In genomic region chr22:30575859-30576258, GRCh38 we compare ENCODE assay signal across 15 cellular contexts. TPM values are rescaled to one million over a fixed set of nuclear protein-coding genes. Genes with fewer than 3 reads are reported as not detected.
DNase-seq lines count a peak whose midpoint lies in the region; ATAC-seq, FAIRE-seq and TF ChIP-seq lines count a peak whose summit lies in the region.
"Had no signal": no experiment of that assay in that cellular context is flagged by ENCODE, and none has a peak within 500 bp of the region (broad histone marks: within the 10 kb centered on the region; RNA-seq: fewer than 3 reads in every experiment).

No MANE protein-coding gene starts in this region.

- no peak overlapping the region for H3T11ph ChIP-seq in H9 (ENCODE audit: low read length)

- H3K4me1 Mint-ChIP-seq in nephron (peaks cover 9% of the 10 kb centered on the region), H9 (peaks cover 11 to 21% of the 10 kb centered on the region in 2 experiments)

- H3K36me3 ChIP-seq in K562 (ENCODE audit: control insufficient read depth, insufficient read depth, low read length): peaks cover 55% of the 10 kb centered on the region; the same call in 1 of the 3 replicates

- H2BK5ac ChIP-seq in H9 (ENCODE audit: insufficient read length, low read length): no peak overlapping the region

- no peak overlapping the region for H3K56ac ChIP-seq in H9 (ENCODE audit: insufficient read length, low read depth, low read length)

- H3K27me3 ChIP-seq in K562 (ENCODE audit: control insufficient read depth in 2 of 2, insufficient read depth in 2 of 2, low read length in 2 of 2) (peaks cover 0 to 4% of the 10 kb centered on the region in 2 experiments; a peak in 2 of 5 replicates), H9 (ENCODE audit: insufficient read depth, low read length) (no peaks in the 10 kb centered on the region)
- H3K27me3 ChIP-seq: hepatocyte had no signal

- in situ Hi-C loops in K562 (cut with MboI) (no loop called here), GM13977 (cut with MboI; ENCODE audit: low pct_unique_long_range_greater_than_20kb, low sequenced_read_pairs, unreplicated experiment) (no loop called here)

- H2AFZ ChIP-seq in K562 (ENCODE audit: low read depth, low read length) (no peak overlapping the region), H9 (ENCODE audit: low read length) (no peak overlapping the region)
- H2AFZ ChIP-seq: hepatocyte had no signal

- no peak for FAIRE-seq in K562 (lab: Jason Lieb, UNC)
- FAIRE-seq: GM19239, HTR-8/SVneo had no signal

- no peak overlapping the region for H4K5ac ChIP-seq in H9 (ENCODE audit: insufficient read length, low read depth, low read length)

- 89% methylated on average over 12 of the region's 15 CpGs for WGBS in K562 (ENCODE audit: insufficient coverage, low coverage, missing lambda C conversion rate)
- no CpG with 5 or more reads among the region's 15 CpGs for WGBS in H9 (ENCODE audit: extremely low coverage, insufficient read length, low lambda C conversion rate)

- TF ChIP-seq EP300 in K562 (IDR thresholded peaks at IDR 0.05; ENCODE audit: low read length): no peak

- TF ChIP-seq RAD21 in K562 (CRISPR knock-in tag; conservative IDR thresholded peaks at IDR 0.05 in 1 of 2, IDR thresholded peaks at IDR 0.05 in 1 of 2): no peak

- no peaks in the 10 kb centered on the region for H3K9me1 ChIP-seq in K562 (ENCODE audit: control insufficient read depth, insufficient read depth, low read length)

- ATAC-seq in K562: no peak

- H3K27ac ChIP-seq in K562 (ENCODE audit: extremely low read depth, low read depth, low read length) (no peak overlapping the region), H9 (ENCODE audit: insufficient read length, low read depth, low read length) (no peak overlapping the region)
- H3K27ac ChIP-seq: hepatocyte had no signal

- H4K8ac ChIP-seq in H9 (replicated peaks; ENCODE audit: insufficient read length, low read depth, low read length): no peak overlapping the region

- H3K9ac ChIP-seq in K562 (ENCODE audit: insufficient read depth in 1 of 2, low read depth in 2 of 2, low read length in 2 of 2) (peak overlapping the region in 1 of 2 experiments; percentile 56; a peak in 1 of 4 replicates), H9 (ENCODE audit: extremely low read depth, insufficient read length, low read length) (no peak overlapping the region)

- no peaks in the 10 kb centered on the region for H3K79me1 ChIP-seq in H9 (ENCODE audit: insufficient read depth, low read depth, low read length, poor library complexity, severe bottlenecking)

- H3K4me1 ChIP-seq in K562 (replicated peaks in 1 of 2; ENCODE audit: control insufficient read depth in 2 of 2, insufficient read depth in 2 of 2, low read length in 2 of 2) (peaks cover 0 to 12% of the 10 kb centered on the region in 2 experiments; a peak in 2 of 5 replicates), H9 (ENCODE audit: insufficient read depth, low read length) (no peaks in the 10 kb centered on the region)

- DNase-seq in A172 (ENCODE audit: low spot score) (peak; percentile 32), K562 (ENCODE audit: extremely low read depth in 1 of 4, low spot score in 3 of 4) (no peak), GM13977 (ENCODE audit: low spot score) (no peak), Kasumi-1 (lab: John Stamatoyannopoulos, UW) (no peak), H9 (no peak)
- DNase-seq: activated T-cell treated with anti-CD3 and anti-CD28 coated beads, Interleukin-2, amount 50 U/mL, for 48 hours; GF-D8; nephron progenitor cell; Right ventricle myocardium superior; stimulated activated naive CD8-positive, alpha-beta T cell treated with anti-CD3 and anti-CD28 coated beads, Interleukin-15, Interleukin-2, amounts not matched to agents 100 U/mL and 50 U/mL, for 24 hours; T-helper 9 cell had no signal

- H2BK20ac ChIP-seq in H9 (ENCODE audit: low read depth, low read length, poor library complexity, severe bottlenecking): no peak overlapping the region

- intact Hi-C loops in K562 (cut with micrococcal nuclease): no loop called here

- H3K14ac ChIP-seq in H9 (ENCODE audit: insufficient read depth, low read length): no peak overlapping the region

- TF ChIP-seq POLR2A in K562 (conservative IDR thresholded peaks at IDR 0.05): 0 out of 2 replicates have a peak, but pooled peaks have one; percentile 9

- H3K36me3 Mint-ChIP-seq in nephron (ENCODE audit: low read depth) (peaks cover 32% of the 10 kb centered on the region), H9 (ENCODE audit: insufficient read depth in 1 of 3, low read depth in 3 of 3) (peaks cover 29 to 54% (median 47%) of the 10 kb centered on the region in 3 experiments; a peak in 6 of 7 replicates)

- H3K27ac Mint-ChIP-seq in nephron (no peak overlapping the region), H9 (no peak overlapping the region)
- H3K27ac Mint-ChIP-seq: nephron progenitor cell had no signal

- H2BK15ac ChIP-seq in H9 (ENCODE audit: low read depth, low read length): no peak overlapping the region

- CTCF ChIA-PET in K562 (lab: Yijun Ruan, JAX; ENCODE audit: low intra/inter-chr PET ratio): no interaction called here

- H3K9me3 Mint-ChIP-seq in nephron (no peaks in the 10 kb centered on the region), H9 (no peaks in the 10 kb centered on the region)
- H3K9me3 Mint-ChIP-seq: nephron progenitor cell had no signal

- H3K27me3 Mint-ChIP-seq in nephron (ENCODE audit: low read depth): peaks cover 21% of the 10 kb centered on the region
- H3K27me3 Mint-ChIP-seq in H9 (ENCODE audit: low read depth): peaks cover 5% of the 10 kb centered on the region

- H3K4me3 ChIP-seq in K562: no peak overlapping the region
- H3K4me3 ChIP-seq: hepatocyte had no signal

- no peak overlapping the region for H2BK12ac ChIP-seq in H9 (ENCODE audit: insufficient read length, low read depth, low read length)

- no peak overlapping the region for H3K18ac ChIP-seq in H9 (ENCODE audit: insufficient read length, low read depth, low read length)

- H3K9me3 ChIP-seq in K562 (replicated peaks; ENCODE audit: control insufficient read depth, insufficient read depth, low read depth, low read length) (no peaks in the 10 kb centered on the region), H9 (ENCODE audit: control insufficient read depth, low read depth, low read length) (no peaks in the 10 kb centered on the region)

- POLR2A ChIA-PET in K562 (lab: Yijun Ruan, JAX): interaction anchor here (0.9 to 3.1 kb wide), 2 partner anchors 8 to 16 kb away, joined by 3 to 11 read pairs; partner anchors contain the start of gene PES1

- H3K4ac ChIP-seq in H9 (ENCODE audit: low read depth, low read length): no peak overlapping the region

- no peaks in the 10 kb centered on the region for H3K79me2 ChIP-seq in K562 (ENCODE audit: control insufficient read depth, insufficient read depth, low read length)
- H3K79me2 ChIP-seq in H9 (ENCODE audit: insufficient read depth, low read length): no peaks in the 10 kb centered on the region
- H3K79me2 ChIP-seq: hepatocyte had no signal

- no TSS peak for BruUV-seq in K562 (replicated peaks; lab: Mats Ljungman, UMichigan)

- peaks cover 7% of the 10 kb centered on the region for H3K23me2 ChIP-seq in H9 (ENCODE audit: insufficient read length, low read depth, low read length, poor library complexity, severe bottlenecking)

- no peaks in the 10 kb centered on the region; the same call in none of the 2 replicates for H4K20me1 ChIP-seq in K562 (replicated peaks; ENCODE audit: control insufficient read depth, insufficient read depth, low read length)
- H4K20me1 ChIP-seq in H9 (ENCODE audit: control insufficient read depth, insufficient read depth, insufficient read length): peaks cover 5% of the 10 kb centered on the region

- TF ChIP-seq CTCF in K562 (IDR thresholded peaks at IDR 0.05 in 2 of 3, conservative IDR thresholded peaks at IDR 0.05 in 1 of 3; ENCODE audit: insufficient read depth in 2 of 3, low read depth in 1 of 3, low read length in 3 of 3) (no peak), nephron (IDR thresholded peaks at IDR 0.05; ENCODE audit: unreplicated experiment in 3 of 3) (no peak), GM13977 (IDR thresholded peaks at IDR 0.05; ENCODE audit: extremely low read depth, insufficient read depth, missing control alignments) (no peak), H9 (conservative IDR thresholded peaks at IDR 0.05) (no peak)

- no peak overlapping the region for H4K91ac ChIP-seq in H9 (ENCODE audit: insufficient read length, low read depth, low read length)

- peak overlapping the region in 2 of 3 experiments; percentile 14 to 79 for H3K4me3 Mint-ChIP-seq in nephron
- peak overlapping the region in 1 of 2 experiments; percentile 86; a peak in 2 of 5 replicates for H3K4me3 Mint-ChIP-seq in H9

- H2BK120ac ChIP-seq in H9 (ENCODE audit: low read depth, low read length, poor library complexity, severe bottlenecking): no peak overlapping the region

- H3K4me2 ChIP-seq in K562 (ENCODE audit: insufficient read depth, low read length) (no peak overlapping the region), H9 (ENCODE audit: insufficient read depth, insufficient read length, low read length) (no peak overlapping the region)

- H2AK5ac ChIP-seq in H9 (ENCODE audit: insufficient read length, low read length): no peak overlapping the region

- no peak overlapping the region for H3K23ac ChIP-seq in H9 (ENCODE audit: insufficient read length, low read depth, low read length)

RNA-seq across cellular contexts. Expression of gene GAL3ST1, which starts 1.4 kb away (rescaled TPM):
- total RNA-seq in A172 (2014; rRNA removed; shearing (Covaris generic)): 0.38 TPM in 1 of 2 replicates, not detected in the other
- 1.4 TPM in 1 of 2 replicates, not detected in the other for total RNA-seq in K562 (2011; cell fraction: chromatin; rRNA removed; ENCODE audit: low replicate concordance)
- total RNA-seq in K562 (2011; cell fraction: nucleolus; rRNA removed): 3.0 and 3.9 TPM in 2 replicates
- 1.5 and 1.6 TPM in 2 replicates for total RNA-seq in K562 (2011; cell fraction: nucleoplasm; rRNA removed)
- 0.45 and 1.3 TPM in 2 replicates for total RNA-seq in K562 (2014; rRNA removed)
- 0.15 TPM in 1 of 2 replicates, not detected in the other for total RNA-seq in K562 (2014; rRNA removed; fragmentation: Illumina TruSeq; extraction: Trizol)
- total RNA-seq in K562 (2015; rRNA removed; fragmentation: Illumina TruSeq; extraction: Trizol): 0.38 and 0.43 TPM in 2 replicates
- total RNA-seq in K562 (2021): 1.5 and 1.6 TPM in 2 replicates
- polyA plus RNA-seq in K562 (2011; rRNA removed): 0.10 and 0.79 TPM in 2 replicates
- 1.1 and 1.7 TPM in 2 replicates for polyA plus RNA-seq in K562 (2011; cell fraction: cytosol; rRNA removed)
- 0.40 and 0.63 TPM in 2 replicates for polyA plus RNA-seq in K562 (2011; cell fraction: nucleus; rRNA removed)
- 0.83 and 2.2 TPM in 2 replicates for polyA plus RNA-seq in K562 (2012)
- 0.22 and 0.72 TPM in 2 replicates for polyA plus RNA-seq in K562 (2014; fragmentation: Illumina TruSeq; extraction: Trizol)
- polyA plus RNA-seq in K562 (2014; fragmentation: Nextera tagmentation; extraction: Ambion mirVana): under 1 TPM in 1 of 2 experiments, not detected in 1; 0.03 TPM
- polyA plus RNA-seq in K562 (2014; rRNA removed): 0.80 and 1.9 TPM in 2 replicates
- polyA minus RNA-seq in K562 (2011; rRNA and poly(A)+ RNA removed): 0.25 TPM in 1 of 2 replicates, not detected in the other
- 1.1 TPM in 1 of 2 replicates, not detected in the other for polyA minus RNA-seq in K562 (2011; cell fraction: cytosol; rRNA and poly(A)+ RNA removed)
- 0.13 and 0.33 TPM in 2 replicates for polyA minus RNA-seq in K562 (2011; cell fraction: nucleus; rRNA and poly(A)+ RNA removed)
- total RNA-seq in H9 (2021): 5.1 TPM in 2 replicates

RNA-seq across cellular contexts. Expression of gene PES1, which starts 15.9 kb away (rescaled TPM):
- 72.1 and 77.8 TPM in 2 replicates for total RNA-seq in A172 (2014; rRNA removed; shearing (Covaris generic))
- 71.4 and 154 TPM in 2 replicates for total RNA-seq in K562 (2011; cell fraction: chromatin; rRNA removed; ENCODE audit: low replicate concordance)
- 93.2 and 100 TPM in 2 replicates for total RNA-seq in K562 (2011; cell fraction: nucleolus; rRNA removed)
- total RNA-seq in K562 (2011; cell fraction: nucleoplasm; rRNA removed): 58.0 and 70.3 TPM in 2 replicates
- total RNA-seq in K562 (2014; rRNA removed) (154 and 158 TPM in 2 replicates), K562 (2014; rRNA removed; fragmentation: Illumina TruSeq; extraction: Trizol) (83.0 and 89.9 TPM in 2 replicates), K562 (2015; rRNA removed; fragmentation: Illumina TruSeq; extraction: Trizol) (117 and 126 TPM in 2 replicates), K562 (2021) (136 and 151 TPM in 2 replicates), H9 (2021) (133 and 140 TPM in 2 replicates)
- polyA plus RNA-seq in K562 (2011; rRNA removed) (85.2 and 95.3 TPM in 2 replicates), K562 (2014; fragmentation: Illumina TruSeq; extraction: Trizol) (117 and 127 TPM in 2 replicates), K562 (2014; fragmentation: Nextera tagmentation; extraction: Ambion mirVana) (1 to 10 TPM; 6.5 to 8.2 TPM), K562 (2014; rRNA removed) (83.8 and 94.3 TPM in 2 replicates)
- 105 and 226 TPM in 2 replicates for polyA plus RNA-seq in K562 (2011; cell fraction: cytosol; rRNA removed)
- polyA plus RNA-seq in K562 (2011; cell fraction: nucleus; rRNA removed): 99.8 and 134 TPM in 2 replicates
- polyA plus RNA-seq in K562 (2012): 61.0 and 83.5 TPM in 2 replicates
- polyA minus RNA-seq in K562 (2011; rRNA and poly(A)+ RNA removed): 104 and 142 TPM in 2 replicates
- polyA minus RNA-seq in K562 (2011; cell fraction: cytosol; rRNA and poly(A)+ RNA removed): 65.7 and 82.8 TPM in 2 replicates
- 48.7 and 75.2 TPM in 2 replicates for polyA minus RNA-seq in K562 (2011; cell fraction: nucleus; rRNA and poly(A)+ RNA removed)

RNA-seq across cellular contexts. Expression of gene SEC14L6, which starts 29.3 kb away (rescaled TPM):
- not detected in 2 replicates for total RNA-seq in A172 (2014; rRNA removed; shearing (Covaris generic))
- total RNA-seq in K562 (2011; cell fraction: chromatin; rRNA removed; ENCODE audit: low replicate concordance): 5.1 and 11.8 TPM in 2 replicates
- 5.3 and 5.5 TPM in 2 replicates for total RNA-seq in K562 (2011; cell fraction: nucleolus; rRNA removed)
- 4.3 and 6.0 TPM in 2 replicates for total RNA-seq in K562 (2011; cell fraction: nucleoplasm; rRNA removed)
- total RNA-seq in K562 (2014; rRNA removed): 1.5 and 1.8 TPM in 2 replicates
- total RNA-seq in K562 (2014; rRNA removed; fragmentation: Illumina TruSeq; extraction: Trizol): 1.9 and 2.0 TPM in 2 replicates
- total RNA-seq in K562 (2015; rRNA removed; fragmentation: Illumina TruSeq; extraction: Trizol): 1.6 and 2.2 TPM in 2 replicates
- 1.6 and 2.6 TPM in 2 replicates for total RNA-seq in K562 (2021)
- 5.0 and 6.1 TPM in 2 replicates for polyA plus RNA-seq in K562 (2011; rRNA removed)
- polyA plus RNA-seq in K562 (2011; cell fraction: cytosol; rRNA removed): 5.1 and 8.0 TPM in 2 replicates
- polyA plus RNA-seq in K562 (2011; cell fraction: nucleus; rRNA removed): 6.2 and 8.4 TPM in 2 replicates
- polyA plus RNA-seq in K562 (2012): 2.1 and 2.8 TPM in 2 replicates
- polyA plus RNA-seq in K562 (2014; fragmentation: Illumina TruSeq; extraction: Trizol): 4.0 and 4.1 TPM in 2 replicates
- under 1 TPM; 0.29 to 0.39 TPM for polyA plus RNA-seq in K562 (2014; fragmentation: Nextera tagmentation; extraction: Ambion mirVana)
- 1.7 and 2.3 TPM in 2 replicates for polyA plus RNA-seq in K562 (2014; rRNA removed)
- 0.99 and 5.1 TPM in 2 replicates for polyA minus RNA-seq in K562 (2011; rRNA and poly(A)+ RNA removed)
- polyA minus RNA-seq in K562 (2011; cell fraction: cytosol; rRNA and poly(A)+ RNA removed): 1.4 and 3.9 TPM in 2 replicates
- 1.4 and 2.3 TPM in 2 replicates for polyA minus RNA-seq in K562 (2011; cell fraction: nucleus; rRNA and poly(A)+ RNA removed)
- total RNA-seq in H9 (2021): 0.46 and 1.1 TPM in 2 replicates
- total RNA-seq: Right ventricle myocardium superior had no signal
- polyA plus RNA-seq: hepatocyte had no signal

RNA-seq across cellular contexts. Expression of gene TCN2, which starts 31.1 kb away (rescaled TPM):
- 6.1 and 6.6 TPM in 2 replicates for total RNA-seq in A172 (2014; rRNA removed; shearing (Covaris generic))
- total RNA-seq in K562 (2011; cell fraction: chromatin; rRNA removed; ENCODE audit: low replicate concordance): 4.2 and 11.1 TPM in 2 replicates
- total RNA-seq in K562 (2011; cell fraction: nucleolus; rRNA removed): 6.1 and 8.5 TPM in 2 replicates
- total RNA-seq in K562 (2011; cell fraction: nucleoplasm; rRNA removed): 4.6 and 5.1 TPM in 2 replicates
- 1.4 and 1.6 TPM in 2 replicates for total RNA-seq in K562 (2014; rRNA removed)
- 1.3 and 1.4 TPM in 2 replicates for total RNA-seq in K562 (2014; rRNA removed; fragmentation: Illumina TruSeq; extraction: Trizol)
- 1.9 and 2.1 TPM in 2 replicates for total RNA-seq in K562 (2015; rRNA removed; fragmentation: Illumina TruSeq; extraction: Trizol)
- 1.4 and 2.0 TPM in 2 replicates for total RNA-seq in K562 (2021)
- polyA plus RNA-seq in K562 (2011; rRNA removed): 1.2 and 1.7 TPM in 2 replicates
- polyA plus RNA-seq in K562 (2011; cell fraction: cytosol; rRNA removed): 1.7 and 4.4 TPM in 2 replicates
- polyA plus RNA-seq in K562 (2011; cell fraction: nucleus; rRNA removed): 1.0 and 1.9 TPM in 2 replicates
- polyA plus RNA-seq in K562 (2012): 3.4 and 5.8 TPM in 2 replicates
- polyA plus RNA-seq in K562 (2014; fragmentation: Illumina TruSeq; extraction: Trizol): 2.5 and 2.7 TPM in 2 replicates
- polyA plus RNA-seq in K562 (2014; fragmentation: Nextera tagmentation; extraction: Ambion mirVana): 1 to 10 TPM; 4.8 to 5.4 TPM
- 0.88 and 1.5 TPM in 2 replicates for polyA plus RNA-seq in K562 (2014; rRNA removed)
- polyA minus RNA-seq in K562 (2011; rRNA and poly(A)+ RNA removed): 0.63 and 1.9 TPM in 2 replicates
- 2.4 TPM in 1 of 2 replicates, not detected in the other for polyA minus RNA-seq in K562 (2011; cell fraction: cytosol; rRNA and poly(A)+ RNA removed)
- polyA minus RNA-seq in K562 (2011; cell fraction: nucleus; rRNA and poly(A)+ RNA removed): 0.78 and 1.8 TPM in 2 replicates
- total RNA-seq in H9 (2021): 39.0 and 42.2 TPM in 2 replicates

RNA-seq across cellular contexts. Expression of gene SLC35E4, which starts 59.7 kb away (rescaled TPM):
- 8.1 and 9.1 TPM in 2 replicates for total RNA-seq in A172 (2014; rRNA removed; shearing (Covaris generic))
- 1.3 and 3.7 TPM in 2 replicates for total RNA-seq in K562 (2011; cell fraction: chromatin; rRNA removed; ENCODE audit: low replicate concordance)
- total RNA-seq in K562 (2011; cell fraction: nucleolus; rRNA removed): 2.9 and 4.3 TPM in 2 replicates
- total RNA-seq in K562 (2011; cell fraction: nucleoplasm; rRNA removed): 2.7 TPM in 2 replicates
- total RNA-seq in K562 (2014; rRNA removed) (1.6 and 2.3 TPM in 2 replicates), K562 (2014; rRNA removed; fragmentation: Illumina TruSeq; extraction: Trizol) (0.32 and 0.36 TPM in 2 replicates), K562 (2015; rRNA removed; fragmentation: Illumina TruSeq; extraction: Trizol) (0.83 and 1.0 TPM in 2 replicates), K562 (2021) (1.6 and 1.7 TPM in 2 replicates), H9 (2021) (3.7 and 3.9 TPM in 2 replicates)
- polyA plus RNA-seq in K562 (2011; rRNA removed) (0.79 and 0.88 TPM in 2 replicates), K562 (2014; fragmentation: Illumina TruSeq; extraction: Trizol) (0.54 and 0.58 TPM in 2 replicates), K562 (2014; fragmentation: Nextera tagmentation; extraction: Ambion mirVana) (under 1 TPM in 1 of 2 experiments, not detected in 1; 0.06 TPM), K562 (2014; rRNA removed) (1.1 TPM in 2 replicates)
- 0.86 and 3.2 TPM in 2 replicates for polyA plus RNA-seq in K562 (2011; cell fraction: cytosol; rRNA removed)
- polyA plus RNA-seq in K562 (2011; cell fraction: nucleus; rRNA removed): 0.44 and 0.95 TPM in 2 replicates
- 1.1 and 1.5 TPM in 2 replicates for polyA plus RNA-seq in K562 (2012)
- polyA minus RNA-seq in K562 (2011; rRNA and poly(A)+ RNA removed): 0.36 and 0.46 TPM in 2 replicates
- 0.91 and 1.5 TPM in 2 replicates for polyA minus RNA-seq in K562 (2011; cell fraction: cytosol; rRNA and poly(A)+ RNA removed)
- 1.1 and 1.3 TPM in 2 replicates for polyA minus RNA-seq in K562 (2011; cell fraction: nucleus; rRNA and poly(A)+ RNA removed)
